8 cellular contexts compared by ENCODE assay signal in the genomic region with DNA sequence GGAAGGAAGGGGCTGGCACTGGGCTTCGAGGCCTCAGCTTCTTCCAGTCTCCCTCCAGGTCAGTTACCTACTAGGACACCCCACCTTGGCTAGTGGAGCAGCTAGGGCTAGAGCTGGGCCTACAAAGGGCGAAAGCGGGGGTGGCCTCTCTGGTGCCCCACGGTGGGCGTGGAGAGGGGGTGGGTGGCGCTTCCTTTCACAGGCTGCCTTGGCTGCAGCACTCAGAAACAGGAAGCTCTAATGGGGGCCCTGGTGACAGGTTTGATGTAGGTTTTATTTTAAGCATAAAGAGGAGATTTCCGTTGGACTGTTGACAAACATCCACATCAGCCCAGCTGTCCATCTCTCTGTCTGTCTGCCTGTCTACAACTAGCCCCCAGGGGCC. TPM values are rescaled to one million over a fixed set of nuclear protein-coding genes. Genes with fewer than 3 reads are reported as not detected.
DNase-seq lines count a peak whose midpoint lies in the region; ATAC-seq and TF ChIP-seq lines count a peak whose summit lies in the region.

No MANE protein-coding gene starts in this region.

- H3K4me1 Mint-ChIP-seq in activated T-cell treated with anti-CD3 and anti-CD28 coated beads, Interleukin-2, amount 50 U/mL, for 4 hours (ENCODE audit: low read depth), result peaks cover 63% of the 10 kb centered on the region

- H3K36me3 Mint-ChIP-seq in activated T-cell treated with anti-CD3 and anti-CD28 coated beads, Interleukin-2, amount 50 U/mL, for 4 hours (ENCODE audit: insufficient read depth), result peaks cover 5% of the 10 kb centered on the region

- peak; percentile 8 to 18 for ATAC-seq in activated T-cell treated with anti-CD3 and anti-CD28 coated beads, Interleukin-2, amount 50 U/mL, for 4 hours
- no peak for ATAC-seq in HG03439 (IDR thresholded peaks at IDR 0.05; ENCODE audit: unreplicated experiment)

- no peak for TF ChIP-seq CTCF in GM13976 (IDR thresholded peaks at IDR 0.05; ENCODE audit: borderline replicate concordance, control extremely low read depth, extremely low read depth, insufficient read depth, missing control alignments)

- intact Hi-C loops in posterior vena cava (cut with DNase I), result no loop called here

- DNase-seq in GM13976 (ENCODE audit: low spot score), result peak; percentile 75
- peak; percentile 86 to 92 for DNase-seq in NOMO-1 (lab: John Stamatoyannopoulos, UW; ENCODE audit: unreplicated experiment in 2 of 2)
- peak; percentile 42 for DNase-seq in activated T-cell treated with anti-CD3 and anti-CD28 coated beads, Interleukin-2, amount 50 U/mL, for 4 hours
- DNase-seq in posterior vena cava (ENCODE audit: low spot score), result peak; percentile 81
- no peak for DNase-seq in NCI-H1694 (lab: John Stamatoyannopoulos, UW)
- DNase-seq in NCI-H2196 treated with DMSO at 0.1 percent for 48 hours (lab: John Stamatoyannopoulos, UW; ENCODE audit: unreplicated experiment), result no peak
- DNase-seq in DMS79 treated with DMSO at 0.1 percent for 48 hours (lab: John Stamatoyannopoulos, UW), result no peak

- H3K27me3 Mint-ChIP-seq in activated T-cell treated with anti-CD3 and anti-CD28 coated beads, Interleukin-2, amount 50 U/mL, for 4 hours (ENCODE audit: low read depth), result no peaks in the 10 kb centered on the region

- in situ Hi-C loops in GM13976 (cut with MboI; ENCODE audit: low sequenced_read_pairs, unreplicated experiment), result no loop called here

- H3K9me3 Mint-ChIP-seq in activated T-cell treated with anti-CD3 and anti-CD28 coated beads, Interleukin-2, amount 50 U/mL, for 4 hours, result no peaks in the 10 kb centered on the region

- peak overlapping the region; percentile 81 for H3K4me3 Mint-ChIP-seq in activated T-cell treated with anti-CD3 and anti-CD28 coated beads, Interleukin-2, amount 50 U/mL, for 4 hours

RNA-seq across cellular contexts. Expression of gene FAM110A, which starts 13.4 kb away (rescaled TPM):
- total RNA-seq in activated T-cell treated with anti-CD3 and anti-CD28 coated beads, Interleukin-2, amount 50 U/mL, for 4 hours, result 1 to 10 TPM; 6.8 to 8.9 (median 7.9) TPM
- total RNA-seq in posterior vena cava, result 1 to 10 TPM; 2.7 to 4.0 TPM

Comparison
In these comparisons a context has a peak if more than half of its experiments do, and no peak if none do; other contexts are left out.
1. DNase-seq: peak in GM13976 (single experiment), NOMO-1 (2 of 2), activated T-cell treated with anti-CD3 and anti-CD28 coated beads, Interleukin-2, amount 50 U/mL, for 4 hours (single experiment) and posterior vena cava (single experiment); none in NCI-H1694 (single experiment), NCI-H2196 treated with DMSO at 0.1 percent for 48 hours (single experiment) and DMS79 treated with DMSO at 0.1 percent for 48 hours (single experiment).